Comparison of ENCODE assay signal across 9 cellular contexts in genomic region chr15:70478251-70478990, GRCh38.
DNase-seq lines count a peak whose midpoint lies in the region; ATAC-seq, FAIRE-seq and TF ChIP-seq lines count a peak whose summit lies in the region.
"Had no signal": no experiment of that assay in that cellular context is flagged by ENCODE, and none has a peak within 500 bp of the region (broad histone marks: within the 10 kb centered on the region; RNA-seq: fewer than 3 reads in every experiment).

No MANE protein-coding gene starts in this region.

- H2AFZ ChIP-seq in H9 (ENCODE audit: low read length), result no peak overlapping the region

- no peak overlapping the region for H4K8ac ChIP-seq in H9 (replicated peaks; ENCODE audit: insufficient read length, low read depth, low read length)

- DNase-seq in GM12892 (ENCODE audit: insufficient read length), result peak; percentile 73
- peak; percentile 61 to 80 for DNase-seq in NOMO-1 (lab: John Stamatoyannopoulos, UW; ENCODE audit: unreplicated experiment in 2 of 2)
- DNase-seq in memory B cell (ENCODE audit: low spot score in 2 of 2), result peak; percentile 36 to 40
- no peak for DNase-seq in breast epithelium (ENCODE audit: low spot score in 2 of 2)
- DNase-seq in H9, result no peak
- DNase-seq in HAP-1 (ENCODE audit: low spot score in 2 of 2), result no peak
- DNase-seq in NCI-H2171 (lab: John Stamatoyannopoulos, UW), result no peak

- peak overlapping the region; percentile 2 for H3K4me3 Mint-ChIP-seq in memory B cell
- no peak overlapping the region for H3K4me3 Mint-ChIP-seq in H9

- H3K14ac ChIP-seq in H9 (ENCODE audit: insufficient read depth, low read length), result no peak overlapping the region

- H3K23ac ChIP-seq in H9 (ENCODE audit: insufficient read length, low read depth, low read length), result no peak overlapping the region

- H2AK5ac ChIP-seq in H9 (ENCODE audit: insufficient read length, low read length), result no peak overlapping the region

- in situ Hi-C loops in HAP-1 (cut with MboI; ENCODE audit: low sequenced_read_pairs), result no loop called here

- H3K23me2 ChIP-seq in H9 (ENCODE audit: insufficient read length, low read depth, low read length, poor library complexity, severe bottlenecking), result no peaks in the 10 kb centered on the region

- peaks cover 5 to 14% of the 10 kb centered on the region in 2 donors for H3K4me1 ChIP-seq in breast epithelium
- no peaks in the 10 kb centered on the region for H3K4me1 ChIP-seq in H9 (ENCODE audit: insufficient read depth, low read length)
- H3K4me1 ChIP-seq in HAP-1, result no peaks in the 10 kb centered on the region

- H4K5ac ChIP-seq in H9 (ENCODE audit: insufficient read length, low read depth, low read length), result no peak overlapping the region

- no peaks in the 10 kb centered on the region for H3K79me2 ChIP-seq in H9 (ENCODE audit: insufficient read depth, low read length)

- H3K27ac ChIP-seq in breast epithelium, result no peak overlapping the region
- no peak overlapping the region for H3K27ac ChIP-seq in H9 (ENCODE audit: insufficient read length, low read depth, low read length)
- H3K27ac ChIP-seq: thoracic aorta had no signal

- H3K36me3 ChIP-seq in breast epithelium (no peaks in the 10 kb centered on the region), HAP-1 (replicated peaks) (no peaks in the 10 kb centered on the region)
- H3K36me3 ChIP-seq: thoracic aorta had no signal

- no peaks in the 10 kb centered on the region for H3K79me1 ChIP-seq in H9 (ENCODE audit: insufficient read depth, low read depth, low read length, poor library complexity, severe bottlenecking)

- no peak overlapping the region for H2BK12ac ChIP-seq in H9 (ENCODE audit: insufficient read length, low read depth, low read length)

- H3K9ac ChIP-seq in H9 (ENCODE audit: extremely low read depth, insufficient read length, low read length), result no peak overlapping the region

- H3K9me3 Mint-ChIP-seq in memory B cell (no peaks in the 10 kb centered on the region), H9 (no peaks in the 10 kb centered on the region)

- no peak for TF ChIP-seq CTCF in breast epithelium (IDR thresholded peaks at IDR 0.05)
- no peak for TF ChIP-seq CTCF in H9 (conservative IDR thresholded peaks at IDR 0.05)

- H3K4me1 Mint-ChIP-seq in memory B cell (peaks cover 26% of the 10 kb centered on the region), H9 (peaks cover 1% of the 10 kb centered on the region in 2 experiments; a peak in 3 of 4 replicates)

- no peak overlapping the region for H2BK20ac ChIP-seq in H9 (ENCODE audit: low read depth, low read length, poor library complexity, severe bottlenecking)

- no peak overlapping the region for H2BK5ac ChIP-seq in H9 (ENCODE audit: insufficient read length, low read length)

- no peak overlapping the region for H3T11ph ChIP-seq in H9 (ENCODE audit: low read length)

- no peak overlapping the region for H3K4ac ChIP-seq in H9 (ENCODE audit: low read depth, low read length)

- peaks cover 2% of the 10 kb centered on the region for H3K36me3 Mint-ChIP-seq in memory B cell
- no peaks in the 10 kb centered on the region for H3K36me3 Mint-ChIP-seq in H9 (ENCODE audit: insufficient read depth in 1 of 3, low read depth in 3 of 3)

- ATAC-seq in GM21528 (IDR thresholded peaks at IDR 0.05; ENCODE audit: low FRiP score, unreplicated experiment), result peak; percentile 57
- ATAC-seq in memory B cell (ENCODE audit: low read depth), result peak; percentile 86

- no peak overlapping the region for H3K4me2 ChIP-seq in H9 (ENCODE audit: insufficient read depth, insufficient read length, low read length)

- H3K27me3 ChIP-seq in breast epithelium, result no peaks in the 10 kb centered on the region
- H3K27me3 ChIP-seq in H9 (ENCODE audit: insufficient read depth, low read length), result no peaks in the 10 kb centered on the region
- H3K27me3 ChIP-seq in HAP-1 (ENCODE audit: low read depth), result peaks cover 25% of the 10 kb centered on the region

- intact Hi-C loops in breast epithelium (cut with DNase I; ENCODE audit: low total_unique reads), result no loop called here

- H3K27me3 Mint-ChIP-seq in memory B cell, result no peaks in the 10 kb centered on the region
- peaks cover 12% of the 10 kb centered on the region for H3K27me3 Mint-ChIP-seq in H9 (ENCODE audit: low read depth)

- no peak overlapping the region for H3K18ac ChIP-seq in H9 (ENCODE audit: insufficient read length, low read depth, low read length)

- no peaks in the 10 kb centered on the region for H3K9me3 ChIP-seq in breast epithelium
- no peaks in the 10 kb centered on the region for H3K9me3 ChIP-seq in H9 (ENCODE audit: control insufficient read depth, low read depth, low read length)
- no peaks in the 10 kb centered on the region; the same call in 1 of the 2 replicates for H3K9me3 ChIP-seq in HAP-1
- H3K9me3 ChIP-seq: thoracic aorta had no signal

- no peak overlapping the region for H3K4me3 ChIP-seq in breast epithelium
- no peak overlapping the region for H3K4me3 ChIP-seq in HAP-1
- H3K4me3 ChIP-seq: thoracic aorta had no signal

- peak; percentile 81 for FAIRE-seq in GM12892 (lab: Jason Lieb, UNC)

- no peak overlapping the region for H2BK120ac ChIP-seq in H9 (ENCODE audit: low read depth, low read length, poor library complexity, severe bottlenecking)

- TF ChIP-seq POLR2A in GM12892 (IDR thresholded peaks at IDR 0.05; ENCODE audit: low read depth, low read length), result no peak
- no peak for TF ChIP-seq POLR2A in breast epithelium (IDR thresholded peaks at IDR 0.05)

- H3K27ac Mint-ChIP-seq in memory B cell (peak overlapping the region; percentile 76), H9 (peak overlapping the region in 1 of 3 experiments; percentile 55; a peak in 1 of 7 replicates)

- H4K20me1 ChIP-seq in H9 (ENCODE audit: control insufficient read depth, insufficient read depth, insufficient read length), result no peaks in the 10 kb centered on the region

- no peak overlapping the region for H2BK15ac ChIP-seq in H9 (ENCODE audit: low read depth, low read length)

- H4K91ac ChIP-seq in H9 (ENCODE audit: insufficient read length, low read depth, low read length), result no peak overlapping the region

- no CpG with 5 or more reads among the region's 19 CpGs for WGBS in H9 (ENCODE audit: extremely low coverage, insufficient read length, low lambda C conversion rate)

- H3K56ac ChIP-seq in H9 (ENCODE audit: insufficient read length, low read depth, low read length), result no peak overlapping the region

Comparison
In these comparisons a context has a peak if more than half of its experiments do, and no peak if none do; other contexts are left out.
1. DNase-seq: peak in GM12892 (single experiment), NOMO-1 (2 of 2) and memory B cell (2 of 2); none in breast epithelium (0 of 2), H9 (single experiment), HAP-1 (0 of 2) and NCI-H2171 (single experiment).